In the genomic region with DNA sequence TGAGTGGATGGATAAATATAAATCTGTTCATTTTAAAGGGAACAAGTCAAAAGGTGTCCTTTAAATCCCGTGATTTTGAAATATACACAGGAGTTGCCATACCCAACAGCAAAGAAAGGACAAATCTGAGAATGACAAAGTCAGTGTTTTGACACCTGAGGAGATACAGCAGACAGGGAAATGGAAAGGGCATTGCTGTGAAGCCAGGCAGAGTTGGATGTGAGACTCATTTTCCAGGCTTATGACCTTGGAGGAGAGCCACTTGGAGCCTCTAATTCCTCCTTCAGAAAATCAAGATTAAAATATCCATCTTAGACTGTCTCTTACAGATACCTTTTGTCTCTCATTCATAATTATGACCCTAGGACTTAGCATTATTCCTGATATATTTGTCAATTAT, we compare ENCODE assay signal across 1 cellular context.
TF ChIP-seq lines count a peak whose summit lies in the region.

No MANE protein-coding gene starts in this region.

TF ChIP-seq in neural cell, 6 proteins besides CTCF, POLR2A, EP300 and RAD21 (continued from another document):
- no peak for TF ChIP-seq MXI1 (conservative IDR thresholded peaks at IDR 0.05; ENCODE audit: poor library complexity, severe bottlenecking)
- TF ChIP-seq EZH2 (IDR thresholded peaks at IDR 0.05; ENCODE audit: borderline replicate concordance, insufficient read depth, low read length, poor library complexity, severe bottlenecking) = no peak
